7 cellular contexts compared by ENCODE assay signal in genomic region chrX:72276478-72276953, GRCh38. TPM values are rescaled to one million over a fixed set of nuclear protein-coding genes. Genes with fewer than 3 reads are reported as not detected.
DNase-seq lines count a peak whose midpoint lies in the region; ATAC-seq and TF ChIP-seq lines count a peak whose summit lies in the region.

No MANE protein-coding gene starts in this region.

- H3K79me1 ChIP-seq in IMR-90 (ENCODE audit: low read depth in 1 of 2, low read length in 2 of 2): peaks cover 22 to 50% of the 10 kb centered on the region in 2 experiments

- H4K5ac ChIP-seq in IMR-90 (ENCODE audit: low read depth, low read length): no peak overlapping the region; the same call in 1 of the 2 replicates

- TF ChIP-seq CTCF in IMR-90 (conservative IDR thresholded peaks at IDR 0.05; ENCODE audit: low read depth, low read length): no peak
- no peak for TF ChIP-seq CTCF in dorsolateral prefrontal cortex (IDR thresholded peaks at IDR 0.05 in 54 of 56, conservative IDR thresholded peaks at IDR 0.05 in 2 of 56; ENCODE audit: low read depth in 1 of 56, partially characterized antibody in 56 of 56)

- peak overlapping the region; percentile 80 for H2AK9ac ChIP-seq in IMR-90 (replicated peaks; ENCODE audit: low read depth, low read length, poor library complexity)

- H3K9me1 ChIP-seq in IMR-90 (ENCODE audit: insufficient read depth, low read length): peaks cover 20% of the 10 kb centered on the region; the same call in 1 of the 2 replicates

- POLR2A ChIA-PET in IMR-90 (lab: Charles Lee; ENCODE audit: unreplicated experiment): interaction anchor here (1.0 kb wide), 1 partner anchor 8 kb away, joined by 3 read pairs; no protein-coding TSS in a partner anchor

- H3K9me3 ChIP-seq in IMR-90 (ENCODE audit: control insufficient read depth, insufficient read depth, low read length) (no peaks in the 10 kb centered on the region), neuron (ENCODE audit: low read length) (no peaks in the 10 kb centered on the region)

- H3K14ac ChIP-seq in IMR-90 (replicated peaks; ENCODE audit: low read depth, low read length): peak overlapping the region; percentile 54

- H3K18ac ChIP-seq in IMR-90 (ENCODE audit: low read depth, low read length): peak overlapping the region; percentile 54

- peaks cover 14% of the 10 kb centered on the region for H3K27me3 ChIP-seq in IMR-90 (ENCODE audit: control insufficient read depth, insufficient read depth, low read length)
- peaks cover 0 to 33% (median 0%) of the 10 kb centered on the region in 45 donors for H3K27me3 ChIP-seq in dorsolateral prefrontal cortex
- H3K27me3 ChIP-seq in neuron (ENCODE audit: insufficient read depth, low read length): no peaks in the 10 kb centered on the region

- in situ Hi-C loops in IMR-90 (cut with MboI; ENCODE audit: low sequenced_read_pairs): no loop called here

- peak overlapping the region; percentile 74 for H4K8ac ChIP-seq in IMR-90 (ENCODE audit: low read depth in 2 of 2, low read length in 2 of 2)

- H3K4me2 ChIP-seq in IMR-90 (ENCODE audit: low read depth, low read length): peak overlapping the region; percentile 95

- no peak overlapping the region for H2BK15ac ChIP-seq in IMR-90 (ENCODE audit: low read depth, low read length)

- H3K4ac ChIP-seq in IMR-90 (ENCODE audit: low read depth, low read length): peak overlapping the region; percentile 72

- CTCF ChIA-PET in IMR-90 (lab: Yijun Ruan, JAX): interaction anchor here (0.6 to 1.5 kb wide), 8 partner anchors 8 to 36 kb away, joined by 3 to 7 read pairs (median 3); no protein-coding TSS in a partner anchor

- TF ChIP-seq RAD21 in IMR-90 (IDR thresholded peaks at IDR 0.05; ENCODE audit: low read length): no peak

- no peak overlapping the region for H2BK20ac ChIP-seq in IMR-90 (ENCODE audit: low read depth, low read length)

- no peak for TF ChIP-seq POLR2A in IMR-90 (IDR thresholded peaks at IDR 0.05; ENCODE audit: low read depth, low read length)

- peak overlapping the region; percentile 75 for H3K9ac ChIP-seq in IMR-90 (ENCODE audit: low read depth, low read length)

- H2AFZ ChIP-seq in IMR-90 (replicated peaks; ENCODE audit: low read length, poor library complexity) (peak overlapping the region; percentile 92), neuron (ENCODE audit: low read depth, low read length) (no peak overlapping the region)

- H2BK120ac ChIP-seq in IMR-90 (ENCODE audit: low read depth, low read length): no peak overlapping the region

- dilution Hi-C loops in IMR-90 (cut with HindIII; ENCODE audit: low sequenced_read_pairs, unreplicated experiment): no loop called here

- H3K56ac ChIP-seq in IMR-90 (ENCODE audit: extremely low read depth, insufficient read depth, low read length): peak overlapping the region; percentile 80

- H4K20me1 ChIP-seq in IMR-90 (ENCODE audit: insufficient read depth, low read length): peaks cover 51% of the 10 kb centered on the region

- peak; percentile 0 for ATAC-seq in GM19351 (IDR thresholded peaks at IDR 0.05; ENCODE audit: unreplicated experiment)
- no peak for ATAC-seq in IMR-90 (ENCODE audit: low read depth)
- no peak for ATAC-seq in GM21825 (IDR thresholded peaks at IDR 0.05; ENCODE audit: unreplicated experiment)

- BruUV-seq in IMR-90 (replicated peaks; lab: Mats Ljungman, UMichigan): TSS peak; percentile 50

- H3K4me1 ChIP-seq in IMR-90 (ENCODE audit: control insufficient read depth, insufficient read depth, low read length) (peaks cover 11% of the 10 kb centered on the region), neuron (ENCODE audit: insufficient read depth, low read length) (peaks cover 20% of the 10 kb centered on the region)

- H2BK5ac ChIP-seq in IMR-90 (ENCODE audit: low read depth, low read length, poor library complexity, severe bottlenecking): peak overlapping the region; percentile 94

- peak overlapping the region; percentile 25 for H3K23ac ChIP-seq in IMR-90 (ENCODE audit: low read depth, low read length)

- H3K4me3 ChIP-seq in IMR-90 (ENCODE audit: insufficient read depth, low read depth, low read length) (peak overlapping the region; percentile 89), dorsolateral prefrontal cortex (peak overlapping the region; percentile 34 to 88 (median 72)), neuron (ENCODE audit: low read length) (peak overlapping the region; percentile 90)

- peaks cover 37% of the 10 kb centered on the region for H3K36me3 ChIP-seq in IMR-90 (ENCODE audit: control insufficient read depth, insufficient read depth, low read length)
- H3K36me3 ChIP-seq in neuron (ENCODE audit: insufficient read depth, low read length): peaks cover 48% of the 10 kb centered on the region

- 0% methylated on average over 3 of the region's 18 CpGs; no CpG with 5 or more reads in 1 of the 2 experiments for WGBS in IMR-90 (ENCODE audit: extremely low coverage in 2 of 2, insufficient read length in 1 of 2), 2 experiments

- intact Hi-C loops in IMR-90 (cut with micrococcal nuclease): no loop called here
- intact Hi-C loops in dorsolateral prefrontal cortex (cut with DNase I): loop anchor here in 1 of 2 donors (5.0 to 10.0 kb wide), 3 partner anchors 34 to 282 kb away; partner anchors contain the start of gene PIN4

- DNase-seq in IMR-90 (no peak), dorsolateral prefrontal cortex (no peak), DMS 273 treated with DMSO at 0.1 percent for 48 hours (lab: John Stamatoyannopoulos, UW) (no peak)
- DNase-seq in activated CD4-positive, alpha-beta T cell treated with anti-CD3 and anti-CD28 coated beads, Interleukin-2, amount 50 U/mL, for 1 hour: no peak

- H3K27ac ChIP-seq in IMR-90 (ENCODE audit: insufficient read depth, low read length): peak overlapping the region; percentile 93
- H3K27ac ChIP-seq in dorsolateral prefrontal cortex: peak overlapping the region in 56 of 59 donors; percentile 65 to 94 (median 82)

- H2AK5ac ChIP-seq in IMR-90 (ENCODE audit: low read depth, low read length): peak overlapping the region; percentile 57; the same call in 1 of the 2 replicates

- peak overlapping the region; percentile 20 for H4K91ac ChIP-seq in IMR-90 (ENCODE audit: insufficient read depth, low read depth, low read length)

TF ChIP-seq in IMR-90, 13 proteins besides CTCF, POLR2A, EP300 and RAD21:
- TF ChIP-seq MXI1 (IDR thresholded peaks at IDR 0.05; ENCODE audit: borderline replicate concordance, low read depth, low read length) (peak; percentile 75; the same call in 1 of the 2 replicates), RFX5 (IDR thresholded peaks at IDR 0.05; ENCODE audit: low read depth, low read length) (no peak)

RNA-seq across cellular contexts. Expression of gene RPS4X, which starts 0.5 kb away (rescaled TPM):
- 956 and 1,140 TPM in 2 replicates for total RNA-seq in IMR-90 (2012; rRNA removed)
- polyA plus RNA-seq in IMR-90 (2012; rRNA removed): 1,207 and 1,288 TPM in 2 replicates
- polyA plus RNA-seq in IMR-90 (2012; cell fraction: cytosol; rRNA removed): 938 and 1,010 TPM in 2 replicates
- 205 and 662 TPM in 2 replicates for polyA plus RNA-seq in IMR-90 (2012; cell fraction: nucleus; rRNA removed; ENCODE audit: low replicate concordance)
- total RNA-seq in dorsolateral prefrontal cortex: 100 to 1,000 TPM; 203 to 422 (median 279) TPM

RNA-seq across cellular contexts. Expression of gene CITED1, which starts 29.2 kb away (rescaled TPM):
- total RNA-seq in IMR-90 (2012; rRNA removed): under 0.01 and 0.18 TPM in 2 replicates
- 0.24 TPM in 1 of 2 replicates, not detected in the other for polyA plus RNA-seq in IMR-90 (2012; rRNA removed)
- polyA plus RNA-seq in IMR-90 (2012; cell fraction: cytosol; rRNA removed): not detected in 2 replicates
- 0.08 and 0.24 TPM in 2 replicates for polyA plus RNA-seq in IMR-90 (2012; cell fraction: nucleus; rRNA removed; ENCODE audit: low replicate concordance)
- 10 to 100 TPM in 50 of 120 experiments, 1 to 10 TPM in 70; 1.7 to 33.4 (median 9.4) TPM for total RNA-seq in dorsolateral prefrontal cortex

RNA-seq across cellular contexts. Expression of gene ERCC6L, which starts 37.7 kb away (rescaled TPM):
- total RNA-seq in IMR-90 (2012; rRNA removed) (5.4 and 8.1 TPM in 2 replicates), dorsolateral prefrontal cortex (under 1 TPM in 19 of 120 experiments, not detected in 101; 0.10 to 0.44 (median 0.15) TPM)
- polyA plus RNA-seq in IMR-90 (2012; rRNA removed): 1.8 and 2.3 TPM in 2 replicates
- polyA plus RNA-seq in IMR-90 (2012; cell fraction: cytosol; rRNA removed): 0.15 and 0.24 TPM in 2 replicates
- polyA plus RNA-seq in IMR-90 (2012; cell fraction: nucleus; rRNA removed; ENCODE audit: low replicate concordance): 0.05 and 0.41 TPM in 2 replicates
